In the genomic region with DNA sequence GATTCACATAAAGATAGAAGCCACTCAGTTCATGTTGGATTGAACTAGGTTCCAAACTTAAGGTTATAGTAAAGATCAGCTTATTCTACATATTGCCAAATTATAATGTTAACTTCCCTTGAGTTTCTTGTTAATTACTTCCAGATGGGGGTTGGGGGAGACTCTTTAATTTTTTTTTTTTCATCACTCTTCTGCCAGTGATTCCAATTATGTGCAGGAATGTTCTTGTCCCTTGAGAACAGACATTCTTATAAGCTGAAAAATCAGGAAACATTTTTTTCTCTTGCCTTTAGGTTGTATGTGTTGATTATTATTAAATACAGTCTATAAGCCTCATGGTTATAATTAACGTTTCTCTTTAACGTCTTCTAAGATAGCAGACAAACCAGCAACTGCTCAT, we compare ENCODE assay signal across 22 cellular contexts. TPM values are rescaled to one million over a fixed set of nuclear protein-coding genes. Genes with fewer than 3 reads are reported as not detected.
DNase-seq lines count a peak whose midpoint lies in the region; ATAC-seq and TF ChIP-seq lines count a peak whose summit lies in the region.
"Had no signal": no experiment of that assay in that cellular context is flagged by ENCODE, and none has a peak within 500 bp of the region (broad histone marks: within the 10 kb centered on the region; RNA-seq: fewer than 3 reads in every experiment).

No MANE protein-coding gene starts in this region.

- no peaks in the 10 kb centered on the region for H3F3A ChIP-seq in MM.1S (ENCODE audit: insufficient read depth, low read length)

- H4K20me1 ChIP-seq in MM.1S (ENCODE audit: insufficient read depth, low read length) = no peaks in the 10 kb centered on the region

- DNase-seq in GM03348 (ENCODE audit: low spot score) = peak; percentile 44
- DNase-seq in SK-N-MC (ENCODE audit: low read depth, low spot score) = peak; percentile 40
- peak; percentile 85 for DNase-seq in fibroblast of peridontal ligament (ENCODE audit: extremely low read depth)
- no peak for DNase-seq in T-helper 17 cell
- DNase-seq in iPS-NIHi7 (ENCODE audit: extremely low spot score) = no peak
- no peak for DNase-seq in MM.1S
- DNase-seq: ACHN, GDM1, HCEC 1CT, MV-4-11, NCI-H1105 treated with DMSO at 0.1 percent for 48 hours, NCI-H2029 treated with DMSO at 0.1 percent for 48 hours, NCI-H2171, NCI-H345, NCI-H524, NCI-H82 had no signal

- H3K27me3 ChIP-seq in MM.1S (replicated peaks; ENCODE audit: insufficient read depth, low read length) = no peaks in the 10 kb centered on the region

- no peaks in the 10 kb centered on the region for H3K27me3 Mint-ChIP-seq in T-helper 17 cell
- H3K27me3 Mint-ChIP-seq: B cell, IgD-negative memory B cell had no signal

- no peak overlapping the region for H3K27ac Mint-ChIP-seq in T-helper 17 cell
- H3K27ac Mint-ChIP-seq: B cell, CD14-positive monocyte had no signal

- no peak overlapping the region for H3K4me2 ChIP-seq in MM.1S (ENCODE audit: low read depth, low read length)

- H3K9ac ChIP-seq in SK-N-MC (ENCODE audit: insufficient read length) = no peak overlapping the region
- no peak overlapping the region for H3K9ac ChIP-seq in MM.1S (ENCODE audit: low read length)

- H2AFZ ChIP-seq in MM.1S (ENCODE audit: low read length) = no peak overlapping the region

- H3K4me1 ChIP-seq in MM.1S (ENCODE audit: low read length) = no peaks in the 10 kb centered on the region

- H3K4me3 Mint-ChIP-seq in T-helper 17 cell = no peak overlapping the region
- H3K4me3 Mint-ChIP-seq: B cell, CD14-positive monocyte, IgD-negative memory B cell had no signal

- peaks cover 39% of the 10 kb centered on the region for H3K36me3 ChIP-seq in SK-N-MC (ENCODE audit: insufficient read depth, low read length)
- no peaks in the 10 kb centered on the region for H3K36me3 ChIP-seq in MM.1S (replicated peaks; ENCODE audit: insufficient read depth, low read length)

- H3K79me2 ChIP-seq in MM.1S (ENCODE audit: low read length) = no peaks in the 10 kb centered on the region

- no peak for TF ChIP-seq CTCF in MM.1S (IDR thresholded peaks at IDR 0.05; ENCODE audit: low read length)

- H3K9me3 ChIP-seq in SK-N-MC (ENCODE audit: low read depth, low read length) (peaks cover 5% of the 10 kb centered on the region; the same call in 1 of the 2 replicates), T-helper 17 cell (ENCODE audit: control insufficient read depth, low read length, poor library complexity, severe bottlenecking) (no peaks in the 10 kb centered on the region), MM.1S (replicated peaks; ENCODE audit: insufficient read depth, low read length) (no peaks in the 10 kb centered on the region)

- no peak for ATAC-seq in HG03354 (IDR thresholded peaks at IDR 0.05; ENCODE audit: poor library complexity, severe bottlenecking, unreplicated experiment)
- no peak for ATAC-seq in T-helper 17 cell
- ATAC-seq: GM12878, Panc1 had no signal

- H3K4me3 ChIP-seq in SK-N-MC (peak overlapping the region; percentile 58), MM.1S (ENCODE audit: low read length) (no peak overlapping the region)
- H3K4me3 ChIP-seq: GM12878 had no signal

- H3K36me3 Mint-ChIP-seq in T-helper 17 cell (ENCODE audit: low read depth) = no peaks in the 10 kb centered on the region

- no peaks in the 10 kb centered on the region for H3K4me1 Mint-ChIP-seq in T-helper 17 cell
- H3K4me1 Mint-ChIP-seq: CD14-positive monocyte had no signal

- no peaks in the 10 kb centered on the region for H3K9me2 ChIP-seq in MM.1S (replicated peaks; ENCODE audit: insufficient read depth, low read length)

- peak overlapping the region; percentile 97 for H3K27ac ChIP-seq in SK-N-MC
- no peak overlapping the region for H3K27ac ChIP-seq in MM.1S (ENCODE audit: low read length)

RNA-seq across cellular contexts. Expression of a gene that starts 30.0 kb away (rescaled TPM):
- total RNA-seq in T-helper 17 cell = not detected
- total RNA-seq: B cell had no signal

Comparison
In these comparisons a context has a peak if more than half of its experiments do, and no peak if none do; other contexts are left out.
1. DNase-seq: peak in GM03348 (single experiment), SK-N-MC (single experiment) and fibroblast of peridontal ligament (single experiment); none in T-helper 17 cell (0 of 3), iPS-NIHi7 (single experiment) and MM.1S (single experiment).